In genomic region chr14:22492601-22493000, GRCh38 we compare ENCODE assay signal across 12 cellular contexts.
DNase-seq lines count a peak whose midpoint lies in the region; ATAC-seq, FAIRE-seq and TF ChIP-seq lines count a peak whose summit lies in the region.
"Had no signal": no experiment of that assay in that cellular context is flagged by ENCODE, and none has a peak within 500 bp of the region (broad histone marks: within the 10 kb centered on the region; RNA-seq: fewer than 3 reads in every experiment).

No MANE protein-coding gene starts in this region.

- H3K4me1 Mint-ChIP-seq in activated T-cell treated with anti-CD3 and anti-CD28 coated beads, Interleukin-2, amount 50 U/mL, for 4 hours (ENCODE audit: low read depth), result peaks cover 47% of the 10 kb centered on the region
- peaks cover 4% of the 10 kb centered on the region for H3K4me1 Mint-ChIP-seq in astrocyte (ENCODE audit: low read depth, unreplicated experiment)
- peaks cover 65 to 95% of the 10 kb centered on the region in 2 donors for H3K4me1 Mint-ChIP-seq in stimulated activated naive B cell treated with anti-CD40 and anti-IgM and Interleukin-4, amounts not matched to agents 10 μg/mL and 1 μg/mL and 100 μg/mL, for 72 hours

- H3K36me3 Mint-ChIP-seq in activated T-cell treated with anti-CD3 and anti-CD28 coated beads, Interleukin-2, amount 50 U/mL, for 4 hours (ENCODE audit: insufficient read depth), result peaks cover 44% of the 10 kb centered on the region
- no peaks in the 10 kb centered on the region for H3K36me3 Mint-ChIP-seq in astrocyte (ENCODE audit: low read depth, unreplicated experiment)
- peaks cover 4 to 9% of the 10 kb centered on the region in 2 donors for H3K36me3 Mint-ChIP-seq in stimulated activated naive B cell treated with anti-CD40 and anti-IgM and Interleukin-4, amounts not matched to agents 10 μg/mL and 1 μg/mL and 100 μg/mL, for 72 hours

- no peaks in the 10 kb centered on the region for H3K27me3 Mint-ChIP-seq in activated T-cell treated with anti-CD3 and anti-CD28 coated beads, Interleukin-2, amount 50 U/mL, for 4 hours (ENCODE audit: low read depth)
- H3K27me3 Mint-ChIP-seq in astrocyte (ENCODE audit: low read depth, unreplicated experiment), result peaks cover 47% of the 10 kb centered on the region
- no peaks in the 10 kb centered on the region for H3K27me3 Mint-ChIP-seq in stimulated activated naive B cell treated with anti-CD40 and anti-IgM and Interleukin-4, amounts not matched to agents 10 μg/mL and 1 μg/mL and 100 μg/mL, for 72 hours

- H3K4me3 ChIP-seq in OCI-LY7 (ENCODE audit: low read depth, low read length, poor library complexity, severe bottlenecking) (peak overlapping the region; percentile 46), astrocyte (ENCODE audit: insufficient read depth, low read depth, low read length) (no peak overlapping the region)
- H3K4me3 ChIP-seq: tibial nerve had no signal

- H3K9me3 Mint-ChIP-seq in activated T-cell treated with anti-CD3 and anti-CD28 coated beads, Interleukin-2, amount 50 U/mL, for 4 hours, result no peaks in the 10 kb centered on the region
- H3K9me3 Mint-ChIP-seq in astrocyte (ENCODE audit: unreplicated experiment), result peaks cover 2% of the 10 kb centered on the region
- no peaks in the 10 kb centered on the region for H3K9me3 Mint-ChIP-seq in stimulated activated naive B cell treated with anti-CD40 and anti-IgM and Interleukin-4, amounts not matched to agents 10 μg/mL and 1 μg/mL and 100 μg/mL, for 72 hours

- H3K9ac ChIP-seq in astrocyte (ENCODE audit: low read length), result no peak overlapping the region

- H3K4me2 ChIP-seq in OCI-LY7 (ENCODE audit: low read length) (peak overlapping the region; percentile 67), astrocyte (ENCODE audit: low read length) (peak overlapping the region; percentile 39)

- H3K4me1 ChIP-seq in OCI-LY7 (ENCODE audit: insufficient read depth, low read length, poor library complexity, severe bottlenecking) (peaks cover 98% of the 10 kb centered on the region), astrocyte (ENCODE audit: insufficient read depth, low read length) (no peaks in the 10 kb centered on the region)

- H4K20me1 ChIP-seq in OCI-LY7 (ENCODE audit: insufficient read depth, low read length) (no peaks in the 10 kb centered on the region), astrocyte (ENCODE audit: insufficient read depth, low read length) (no peaks in the 10 kb centered on the region)

- no peak for ATAC-seq in activated T-cell treated with anti-CD3 and anti-CD28 coated beads, Interleukin-2, amount 50 U/mL, for 4 hours
- ATAC-seq in stimulated activated naive B cell treated with anti-CD40 and anti-IgM and Interleukin-4, amounts not matched to agents 10 μg/mL and 1 μg/mL and 100 μg/mL, for 72 hours (replicated peaks), result no peak
- ATAC-seq in HG02973 (IDR thresholded peaks at IDR 0.05; ENCODE audit: unreplicated experiment), result no peak

- no peak for DNase-seq in activated T-cell treated with anti-CD3 and anti-CD28 coated beads, Interleukin-2, amount 50 U/mL, for 4 hours
- DNase-seq in activated T-cell treated with anti-CD3 and anti-CD28 coated beads, Interleukin-2, amount 50 U/mL, for 1 hour, result no peak
- DNase-seq in OCI-LY7 (ENCODE audit: low spot score) (no peak), astrocyte (ENCODE audit: low read depth) (no peak), NCI-H1694 (lab: John Stamatoyannopoulos, UW) (no peak), GM10248 (ENCODE audit: extremely low spot score) (no peak)
- DNase-seq in stimulated activated naive B cell treated with anti-CD40 and anti-IgM and Interleukin-4, amounts not matched to agents 10 μg/mL and 1 μg/mL and 100 μg/mL, for 72 hours, result no peak
- DNase-seq: foreskin fibroblast, NCI-H1694 treated with DMSO at 0.1 percent for 48 hours had no signal

- no peak for TF ChIP-seq CTCF in OCI-LY7 (conservative IDR thresholded peaks at IDR 0.05; ENCODE audit: low read length)
- TF ChIP-seq CTCF in astrocyte (IDR thresholded peaks at IDR 0.05; ENCODE audit: insufficient read depth, low read depth, low read length), result no peak
- no peak for TF ChIP-seq CTCF in GM10248 (IDR thresholded peaks at IDR 0.05; ENCODE audit: control extremely low read depth, extremely low read depth, low read depth, missing control alignments)

- no peaks in the 10 kb centered on the region for H3K9me3 ChIP-seq in OCI-LY7 (ENCODE audit: low read length)
- H3K9me3 ChIP-seq in astrocyte (ENCODE audit: insufficient read depth, low read depth, low read length), result no peaks in the 10 kb centered on the region
- H3K9me3 ChIP-seq: tibial nerve had no signal

- H3K36me3 ChIP-seq in OCI-LY7 (ENCODE audit: insufficient read depth, low read length), result no peaks in the 10 kb centered on the region
- H3K36me3 ChIP-seq in astrocyte (ENCODE audit: insufficient read depth, low read length), result no peaks in the 10 kb centered on the region
- H3K36me3 ChIP-seq: tibial nerve had no signal

- H3K79me2 ChIP-seq in OCI-LY7 (ENCODE audit: insufficient read depth, low read depth, low read length) (no peaks in the 10 kb centered on the region), astrocyte (ENCODE audit: insufficient read depth, low read length) (no peaks in the 10 kb centered on the region)

- intact Hi-C loops in OCI-LY7 (cut with micrococcal nuclease; ENCODE audit: unreplicated experiment), result no loop called here

- H2AFZ ChIP-seq in OCI-LY7 (ENCODE audit: low read length) (peak overlapping the region; percentile 49; the same call in 1 of the 2 replicates), astrocyte (ENCODE audit: low read depth, low read length) (no peak overlapping the region)

- no peak for FAIRE-seq in astrocyte (lab: Jason Lieb, UNC)

- POLR2A ChIA-PET in OCI-LY7 (lab: Charles Lee), result interaction anchor here (0.5 to 4.1 kb wide), 10 partner anchors 12 to 423 kb away, joined by 3 to 31 read pairs (median 4); partner anchors contain the start of gene DAD1
- POLR2A ChIA-PET in GM10248 (lab: Yijun Ruan, JAX), result interaction anchor here (0.7 to 1.4 kb wide), 5 partner anchors 13 to 1227 kb away, joined by 3 to 6 read pairs (median 4); no protein-coding TSS in a partner anchor

- CTCF ChIA-PET in OCI-LY7 (lab: Charles Lee; ENCODE audit: unreplicated experiment) (no interaction called here), GM10248 (lab: Yijun Ruan, JAX) (interaction anchor here (0.9 to 6.8 kb wide), 10 partner anchors 8 to 108 kb away, joined by 3 to 86 read pairs (median 5); no protein-coding TSS in a partner anchor)

- peaks cover 18% of the 10 kb centered on the region for H3K27me3 ChIP-seq in astrocyte (ENCODE audit: insufficient read depth, low read length)
- H3K27me3 ChIP-seq: tibial nerve had no signal

- H3K9me2 ChIP-seq in OCI-LY7 (ENCODE audit: insufficient read depth, low read length), result no peaks in the 10 kb centered on the region

- no TSS peak for BruUV-seq in OCI-LY7 (replicated peaks; lab: Mats Ljungman, UMichigan)

- no peak overlapping the region for H3K27ac Mint-ChIP-seq in astrocyte (ENCODE audit: unreplicated experiment)
- H3K27ac Mint-ChIP-seq in stimulated activated naive B cell treated with anti-CD40 and anti-IgM and Interleukin-4, amounts not matched to agents 10 μg/mL and 1 μg/mL and 100 μg/mL, for 72 hours, result peak overlapping the region; percentile 93

- peak overlapping the region; percentile 89 for H3K4me3 Mint-ChIP-seq in activated T-cell treated with anti-CD3 and anti-CD28 coated beads, Interleukin-2, amount 50 U/mL, for 4 hours
- no peak overlapping the region for H3K4me3 Mint-ChIP-seq in astrocyte (ENCODE audit: unreplicated experiment)
- H3K4me3 Mint-ChIP-seq in stimulated activated naive B cell treated with anti-CD40 and anti-IgM and Interleukin-4, amounts not matched to agents 10 μg/mL and 1 μg/mL and 100 μg/mL, for 72 hours, result no peak overlapping the region

- H3K27ac ChIP-seq in OCI-LY7 (ENCODE audit: low read depth, low read length, poor library complexity, severe bottlenecking) (peak overlapping the region; percentile 51), astrocyte (ENCODE audit: low read depth, low read length) (no peak overlapping the region)
- H3K27ac ChIP-seq: RWPE1 had no signal
